ENCODE assay signal across 9 cellular contexts in genomic region chr6:29964553-29964903, GRCh38. TPM values are rescaled to one million over a fixed set of nuclear protein-coding genes. Genes with fewer than 3 reads are reported as not detected.
DNase-seq lines count a peak whose midpoint lies in the region; ATAC-seq and TF ChIP-seq lines count a peak whose summit lies in the region.
"Had no signal": no experiment of that assay in that cellular context is flagged by ENCODE, and none has a peak within 500 bp of the region (broad histone marks: within the 10 kb centered on the region; RNA-seq: fewer than 3 reads in every experiment).

No MANE protein-coding gene starts in this region.

- no peaks in the 10 kb centered on the region for H4K20me1 ChIP-seq in MM.1S (ENCODE audit: insufficient read depth, low read length)

- H3K9me3 Mint-ChIP-seq in neural crest cell, result no peaks in the 10 kb centered on the region

- no peaks in the 10 kb centered on the region for H3K79me2 ChIP-seq in MM.1S (ENCODE audit: low read length)

- H3K9me2 ChIP-seq in MM.1S (replicated peaks; ENCODE audit: insufficient read depth, low read length), result no peaks in the 10 kb centered on the region

- no peaks in the 10 kb centered on the region for H3K9me3 ChIP-seq in MM.1S (replicated peaks; ENCODE audit: insufficient read depth, low read length)
- H3K9me3 ChIP-seq in colonic mucosa, result no peaks in the 10 kb centered on the region

- H3K9ac ChIP-seq in MM.1S (ENCODE audit: low read length), result peak overlapping the region; percentile 92
- H3K9ac ChIP-seq in colonic mucosa (ENCODE audit: low read depth in 2 of 2, low read length in 2 of 2), result peak overlapping the region in 1 of 2 donors; percentile 94

- H3K4me3 ChIP-seq in MM.1S (ENCODE audit: low read length) (peak overlapping the region; percentile 44), colonic mucosa (no peak overlapping the region)

- H3K36me3 ChIP-seq in MM.1S (replicated peaks; ENCODE audit: insufficient read depth, low read length) (no peaks in the 10 kb centered on the region), colonic mucosa (no peaks in the 10 kb centered on the region)

- H3K27me3 Mint-ChIP-seq in neural crest cell (ENCODE audit: low read depth), result no peaks in the 10 kb centered on the region

- no peak overlapping the region for H2AFZ ChIP-seq in MM.1S (ENCODE audit: low read length)

- no peaks in the 10 kb centered on the region for H3K36me3 Mint-ChIP-seq in neural crest cell (ENCODE audit: low read depth)

- TF ChIP-seq CTCF in C4-2B (conservative IDR thresholded peaks at IDR 0.05) (no peak), MM.1S (IDR thresholded peaks at IDR 0.05; ENCODE audit: low read length) (no peak), colonic mucosa (IDR thresholded peaks at IDR 0.05) (no peak), neural crest cell (conservative IDR thresholded peaks at IDR 0.05) (no peak)

- H3K4me3 Mint-ChIP-seq in neural crest cell, result peak overlapping the region; percentile 75

- peak overlapping the region; percentile 98 for H3K27ac Mint-ChIP-seq in neural crest cell (ENCODE audit: unreplicated experiment)

- H3K27me3 ChIP-seq in MM.1S (replicated peaks; ENCODE audit: insufficient read depth, low read length) (no peaks in the 10 kb centered on the region), colonic mucosa (no peaks in the 10 kb centered on the region)

- H3K27ac ChIP-seq in C4-2B, result peak overlapping the region; percentile 68
- peak overlapping the region; percentile 99 for H3K27ac ChIP-seq in MM.1S (ENCODE audit: low read length)
- peak overlapping the region; percentile 94 for H3K27ac ChIP-seq in colonic mucosa

- ATAC-seq in GM21786 (IDR thresholded peaks at IDR 0.05; ENCODE audit: unreplicated experiment), result no peak

- H3K4me2 ChIP-seq in MM.1S (ENCODE audit: low read depth, low read length), result peak overlapping the region; percentile 93

- DNase-seq in MM.1S (no peak), colonic mucosa (no peak), neural crest cell (ENCODE audit: low read depth, low spot score) (no peak), UCSD-AML1 (lab: John Stamatoyannopoulos, UW; ENCODE audit: unreplicated experiment) (no peak), T-helper 9 cell (no peak), glomerular visceral epithelial cell (ENCODE audit: extremely low spot score) (no peak)
- DNase-seq: cerebellar nuclear complex had no signal

- H3K4me1 Mint-ChIP-seq in neural crest cell, result peaks cover 36% of the 10 kb centered on the region

- H3F3A ChIP-seq in MM.1S (ENCODE audit: insufficient read depth, low read length), result peaks cover 27% of the 10 kb centered on the region

- intact Hi-C loops in colonic mucosa (cut with DNase I), result no loop called here

- H3K4me1 ChIP-seq in MM.1S (ENCODE audit: low read length) (peaks cover 20% of the 10 kb centered on the region), colonic mucosa (peaks cover 14% of the 10 kb centered on the region)

RNA-seq across cellular contexts. Expression of gene HLA-A, which starts 22.2 kb away (rescaled TPM):
- total RNA-seq in colonic mucosa (1,000 to 10,000 TPM; 1,045 to 1,898 TPM), neural crest cell (126 and 131 TPM in 2 replicates)
